ENCODE assay signal across 11 cellular contexts in the genomic region with DNA sequence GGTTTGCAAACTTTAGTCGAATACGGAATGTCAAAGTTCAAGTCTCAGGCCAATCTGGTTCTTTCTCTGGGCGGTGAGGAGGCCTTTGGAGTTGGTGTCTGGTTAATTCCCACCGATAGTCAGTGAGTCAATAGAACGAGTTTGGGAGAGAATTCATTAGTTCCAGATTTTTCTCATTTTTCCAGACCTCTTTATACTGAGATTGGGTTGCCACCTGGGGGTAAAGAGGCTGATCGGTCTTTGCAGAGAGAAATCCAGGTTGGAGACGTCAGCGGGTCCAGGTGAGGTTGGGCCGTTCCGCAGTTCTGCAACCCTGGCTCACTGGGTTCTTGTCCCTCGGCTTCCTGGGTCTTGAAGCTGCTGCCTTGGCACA. TPM values are rescaled to one million over a fixed set of nuclear protein-coding genes. Genes with fewer than 3 reads are reported as not detected.
DNase-seq lines count a peak whose midpoint lies in the region; ATAC-seq and TF ChIP-seq lines count a peak whose summit lies in the region.
"Had no signal": no experiment of that assay in that cellular context is flagged by ENCODE, and none has a peak within 500 bp of the region (broad histone marks: within the 10 kb centered on the region; RNA-seq: fewer than 3 reads in every experiment).

No MANE protein-coding gene starts in this region.

- H3K27me3 ChIP-seq in A673 (replicated peaks; ENCODE audit: insufficient read depth, low read depth, low read length, poor library complexity) (no peaks in the 10 kb centered on the region), HUES48 (ENCODE audit: control insufficient read depth, insufficient read depth, low read length) (peaks cover 11% of the 10 kb centered on the region), endodermal cell (ENCODE audit: control insufficient read depth, insufficient read depth, low read length, poor library complexity, severe bottlenecking) (peaks cover 12% of the 10 kb centered on the region)
- no peaks in the 10 kb centered on the region for H3K27me3 ChIP-seq in naive thymus-derived CD4-positive, alpha-beta T cell (ENCODE audit: control insufficient read depth in 2 of 2, insufficient read depth in 2 of 2, low read length in 2 of 2)

- peaks cover 46% of the 10 kb centered on the region for H3K4me1 Mint-ChIP-seq in endodermal cell
- H3K4me1 Mint-ChIP-seq in naive thymus-derived CD4-positive, alpha-beta T cell = peaks cover 12 to 56% (median 41%) of the 10 kb centered on the region in 7 donors

- POLR2A ChIA-PET in A673 (lab: Charles Lee; ENCODE audit: low non-redundant PET) = no interaction called here
- POLR2A ChIA-PET in naive thymus-derived CD4-positive, alpha-beta T cell (lab: Charles Lee) = no interaction called here

- H3K9me3 ChIP-seq in A673 (ENCODE audit: low read depth, low read length, poor library complexity, severe bottlenecking) = no peaks in the 10 kb centered on the region
- H3K9me3 ChIP-seq in HUES48 (ENCODE audit: control insufficient read depth, insufficient read depth, low read length) = no peaks in the 10 kb centered on the region
- no peaks in the 10 kb centered on the region for H3K9me3 ChIP-seq in endodermal cell (ENCODE audit: control insufficient read depth, low read length)
- no peaks in the 10 kb centered on the region for H3K9me3 ChIP-seq in naive thymus-derived CD4-positive, alpha-beta T cell (ENCODE audit: control insufficient read depth in 2 of 3, low read length in 3 of 3)

- H3K9me3 Mint-ChIP-seq in endodermal cell = no peaks in the 10 kb centered on the region
- no peaks in the 10 kb centered on the region for H3K9me3 Mint-ChIP-seq in naive thymus-derived CD4-positive, alpha-beta T cell

- TF ChIP-seq CTCF in A673 (conservative IDR thresholded peaks at IDR 0.05; ENCODE audit: low read depth, low read length) (no peak), endodermal cell (conservative IDR thresholded peaks at IDR 0.05) (no peak)

- intact Hi-C loops in A673 (cut with micrococcal nuclease; ENCODE audit: unreplicated experiment) = loop anchor here (5.0 to 10.0 kb wide), 3 partner anchors 214 to 419 kb away; no protein-coding TSS in a partner anchor
- intact Hi-C loops in naive thymus-derived CD4-positive, alpha-beta T cell (cut with micrococcal nuclease) = loop anchor here (5.0 to 10.0 kb wide), 4 partner anchors 214 to 544 kb away; partner anchors contain the start of gene SH2B2 (in 1 of the 2)

- no peaks in the 10 kb centered on the region for H3K36me3 ChIP-seq in A673 (ENCODE audit: insufficient read depth, low read length, poor library complexity, severe bottlenecking)
- H3K36me3 ChIP-seq in HUES48 (ENCODE audit: control insufficient read depth, insufficient read depth, low read length) = peaks cover 4% of the 10 kb centered on the region; the same call in 1 of the 2 replicates
- no peaks in the 10 kb centered on the region for H3K36me3 ChIP-seq in endodermal cell (ENCODE audit: control insufficient read depth, insufficient read depth, low read length)
- peaks cover 0 to 3% (median 0%) of the 10 kb centered on the region in 3 experiments for H3K36me3 ChIP-seq in naive thymus-derived CD4-positive, alpha-beta T cell (ENCODE audit: control insufficient read depth in 2 of 3, insufficient read depth in 3 of 3, low read length in 3 of 3)

- H3K36me3 Mint-ChIP-seq in endodermal cell (ENCODE audit: low read depth) = peaks cover 4% of the 10 kb centered on the region
- H3K36me3 Mint-ChIP-seq in naive thymus-derived CD4-positive, alpha-beta T cell = no peaks in the 10 kb centered on the region

- no peak for DNase-seq in A673 (ENCODE audit: low spot score)
- no peak for DNase-seq in endodermal cell
- no peak for DNase-seq in naive thymus-derived CD4-positive, alpha-beta T cell
- no peak for DNase-seq in activated CD4-positive, alpha-beta T cell treated with anti-CD3 and anti-CD28 coated beads, Interleukin-2, amount 50 U/mL, for 4 hours
- no peak for DNase-seq in NCI-H524 treated with DMSO at 0.1 percent for 48 hours (lab: John Stamatoyannopoulos, UW)
- DNase-seq in AML-193 (lab: John Stamatoyannopoulos, UW) = no peak
- DNase-seq: NCI-H446 treated with DMSO at 0.1 percent for 48 hours, occipital lobe, T-helper 1 cell had no signal

- peak overlapping the region; percentile 80 for H3K4me3 Mint-ChIP-seq in endodermal cell
- peak overlapping the region in 9 of 10 donors; percentile 10 to 90 (median 84) for H3K4me3 Mint-ChIP-seq in naive thymus-derived CD4-positive, alpha-beta T cell

- H3K27ac ChIP-seq in A673 (ENCODE audit: low read depth, low read length, poor library complexity, severe bottlenecking) (no peak overlapping the region), HUES48 (ENCODE audit: low read depth, low read length) (no peak overlapping the region), endodermal cell (ENCODE audit: low read depth, low read length) (no peak overlapping the region)
- no peak overlapping the region for H3K27ac ChIP-seq in naive thymus-derived CD4-positive, alpha-beta T cell (ENCODE audit: low read depth, low read length)

- no peak overlapping the region for H3K9ac ChIP-seq in HUES48 (ENCODE audit: low read depth, low read length)
- H3K9ac ChIP-seq in endodermal cell (ENCODE audit: extremely low read depth, low read length, poor library complexity, severe bottlenecking) = peak overlapping the region; percentile 49

- ATAC-seq in naive thymus-derived CD4-positive, alpha-beta T cell = no peak
- no peak for ATAC-seq in GM21447 (IDR thresholded peaks at IDR 0.05; ENCODE audit: unreplicated experiment)

- H3K27ac Mint-ChIP-seq in endodermal cell = peak overlapping the region; percentile 50
- H3K27ac Mint-ChIP-seq in naive thymus-derived CD4-positive, alpha-beta T cell = no peak overlapping the region

- H3K4me1 ChIP-seq in A673 (ENCODE audit: insufficient read depth, low read length, poor library complexity, severe bottlenecking) (peaks cover 58% of the 10 kb centered on the region), HUES48 (ENCODE audit: control insufficient read depth, insufficient read depth, low read length) (peaks cover 52% of the 10 kb centered on the region), endodermal cell (ENCODE audit: control insufficient read depth, insufficient read depth, low read length) (peaks cover 7% of the 10 kb centered on the region)
- H3K4me1 ChIP-seq in naive thymus-derived CD4-positive, alpha-beta T cell (ENCODE audit: control insufficient read depth in 2 of 2, insufficient read depth in 2 of 2, low read length in 2 of 2) = peaks cover 0 to 4% of the 10 kb centered on the region in 2 donors

- no TSS peak for BruUV-seq in A673 (replicated peaks; lab: Mats Ljungman, UMichigan)

- 43 to 61% methylated on average over 9 to 11 of the region's 11 CpGs for WGBS in endodermal cell (ENCODE audit: insufficient coverage in 1 of 2, insufficient read length in 1 of 2), 2 experiments

- CTCF ChIA-PET in A673 (lab: Charles Lee) = no interaction called here
- CTCF ChIA-PET in naive thymus-derived CD4-positive, alpha-beta T cell (lab: Charles Lee) = interaction anchor here (0.5 to 2.7 kb wide), 3 partner anchors 9 to 413 kb away, joined by 3 to 9 read pairs (median 5); no protein-coding TSS in a partner anchor

- H3K27me3 Mint-ChIP-seq in endodermal cell (ENCODE audit: insufficient read depth) = peaks cover 6% of the 10 kb centered on the region
- H3K27me3 Mint-ChIP-seq in naive thymus-derived CD4-positive, alpha-beta T cell = peaks cover 0 to 26% (median 0%) of the 10 kb centered on the region in 5 donors

- peak overlapping the region; percentile 72 for H3K4me3 ChIP-seq in A673 (ENCODE audit: low read depth, low read length, poor library complexity, severe bottlenecking)
- H3K4me3 ChIP-seq in HUES48 (ENCODE audit: low read depth, low read length) = peak overlapping the region; percentile 72
- peak overlapping the region; percentile 93 for H3K4me3 ChIP-seq in endodermal cell (ENCODE audit: low read length)
- no peak overlapping the region for H3K4me3 ChIP-seq in naive thymus-derived CD4-positive, alpha-beta T cell (ENCODE audit: low read length)

RNA-seq across cellular contexts. Expression of gene CUX1, which starts 1.3 kb away (rescaled TPM):
- 49.4 and 53.1 TPM in 2 replicates for total RNA-seq in A673 (2021)
- total RNA-seq in endodermal cell = 100 to 1,000 TPM in 1 of 2 donors, 10 to 100 TPM in 1; 85.1 to 108 TPM
- polyA plus RNA-seq in endodermal cell (2013, experiment 1 of 2) = 49.5 TPM
- polyA plus RNA-seq in endodermal cell (2013, experiment 2 of 2) = 50.8 TPM
- 10 to 100 TPM; 29.6 to 81.6 (median 50.2) TPM for total RNA-seq in naive thymus-derived CD4-positive, alpha-beta T cell
- polyA plus RNA-seq in naive thymus-derived CD4-positive, alpha-beta T cell = 10 to 100 TPM; 10.1 to 24.4 TPM
